In the genomic region with DNA sequence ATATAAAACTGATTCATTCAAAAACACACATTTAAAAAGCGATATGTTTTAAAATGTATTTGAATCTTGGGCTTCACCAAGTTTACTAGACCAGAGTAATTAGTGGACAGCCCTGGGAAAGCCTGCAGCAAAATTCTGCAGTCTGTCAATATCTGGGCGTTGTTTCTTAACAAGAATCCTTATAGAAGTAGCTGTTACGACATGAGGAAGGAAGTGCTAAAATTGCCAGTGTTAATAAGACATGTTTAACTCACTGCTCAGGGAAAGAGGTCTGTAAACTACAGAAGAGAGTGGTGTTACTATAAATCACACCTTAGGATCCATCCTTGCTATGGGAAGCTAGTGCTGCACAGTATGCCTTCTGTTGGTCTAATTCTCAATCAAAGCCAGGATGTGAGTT, we compare ENCODE assay signal across 13 cellular contexts.
DNase-seq lines count a peak whose midpoint lies in the region; ATAC-seq, FAIRE-seq and TF ChIP-seq lines count a peak whose summit lies in the region.
"Had no signal": no experiment of that assay in that cellular context is flagged by ENCODE, and none has a peak within 500 bp of the region (broad histone marks: within the 10 kb centered on the region; RNA-seq: fewer than 3 reads in every experiment).

No MANE protein-coding gene starts in this region.

- H3K4me1 ChIP-seq in ovary (ENCODE audit: insufficient read depth): no peaks in the 10 kb centered on the region

- H3K36me3 ChIP-seq in bronchial epithelial cell (ENCODE audit: control insufficient read depth, insufficient read depth, low read length): no peaks in the 10 kb centered on the region
- no peaks in the 10 kb centered on the region for H3K36me3 ChIP-seq in ovary
- H3K36me3 ChIP-seq: BE2C, SJSA1 had no signal

- H3K9me3 ChIP-seq in ovary: no peaks in the 10 kb centered on the region
- H3K9me3 ChIP-seq: BE2C, SJSA1 had no signal

- no TSS peak for BruUV-seq in Calu3 (replicated peaks; lab: Mats Ljungman, UMichigan)

- CTCF ChIA-PET in Calu3 (lab: Charles Lee): interaction anchor here (0.6 to 1.1 kb wide), 3 partner anchors 20 to 176 kb away, joined by 3 to 6 read pairs (median 4); no protein-coding TSS in a partner anchor

- WGBS in ovary, 3 donors: 73 to 83% (median 81%) methylated on average over 3 of the region's 3 CpGs

- H3K4me3 Mint-ChIP-seq in Calu3 (ENCODE audit: low read depth, unreplicated experiment): peak overlapping the region; percentile 29
- H3K4me3 Mint-ChIP-seq: CD8-positive, alpha-beta memory T cell; GM23338 had no signal

- no peak for TF ChIP-seq CTCF in Calu3 (IDR thresholded peaks at IDR 0.05; ENCODE audit: unreplicated experiment)
- no peak for TF ChIP-seq CTCF in NB4 (IDR thresholded peaks at IDR 0.05; ENCODE audit: low read depth, low read length)
- TF ChIP-seq CTCF in bronchial epithelial cell (IDR thresholded peaks at IDR 0.05; ENCODE audit: insufficient read depth, low read length, severe bottlenecking): no peak
- no peak for TF ChIP-seq CTCF in ovary (IDR thresholded peaks at IDR 0.05)

- DNase-seq in Calu3 (peak; percentile 48), NB4 (ENCODE audit: low read depth) (peak; percentile 11), bronchial epithelial cell (ENCODE audit: low read depth) (peak; percentile 75), mucosa of gallbladder (ENCODE audit: low spot score) (peak; percentile 14), cerebellum (ENCODE audit: low spot score) (no peak), ovary (no peak)
- DNase-seq: BE2C; CD8-positive, alpha-beta memory T cell; NCI-H1092 treated with DMSO at 0.1 percent for 48 hours; NCI-H1694 treated with DMSO at 0.1 percent for 48 hours had no signal

- H3K4me1 Mint-ChIP-seq in Calu3 (ENCODE audit: low read depth, unreplicated experiment): peaks cover 73% of the 10 kb centered on the region
- H3K4me1 Mint-ChIP-seq: CD8-positive, alpha-beta memory T cell; GM23338 had no signal

- H3K27me3 Mint-ChIP-seq in Calu3 (ENCODE audit: unreplicated experiment): no peaks in the 10 kb centered on the region
- H3K27me3 Mint-ChIP-seq: CD8-positive, alpha-beta memory T cell had no signal

- peaks cover 31% of the 10 kb centered on the region for H3K36me3 Mint-ChIP-seq in Calu3 (ENCODE audit: insufficient read depth, unreplicated experiment)
- H3K36me3 Mint-ChIP-seq: CD8-positive, alpha-beta memory T cell had no signal

- TF ChIP-seq EP300 in ovary (IDR thresholded peaks at IDR 0.05): no peak

- no peaks in the 10 kb centered on the region for H3K9me3 Mint-ChIP-seq in Calu3 (ENCODE audit: low read depth, unreplicated experiment)
- H3K9me3 Mint-ChIP-seq: GM23338 had no signal

- peak overlapping the region; percentile 96 for H3K27ac Mint-ChIP-seq in Calu3 (ENCODE audit: unreplicated experiment)
- H3K27ac Mint-ChIP-seq: CD8-positive, alpha-beta memory T cell; GM23338 had no signal

- ATAC-seq in HG03565 (IDR thresholded peaks at IDR 0.05; ENCODE audit: unreplicated experiment): no peak
- ATAC-seq: GM23338 had no signal

- intact Hi-C loops in Calu3 (cut with micrococcal nuclease; ENCODE audit: unreplicated experiment): loop anchor here (1.0 to 10.0 kb wide), 6 partner anchors 19 to 681 kb away; no protein-coding TSS in a partner anchor
- intact Hi-C loops in ovary (cut with DNase I): no loop called here

- no peak overlapping the region for H3K27ac ChIP-seq in ovary
- H3K27ac ChIP-seq: SJSA1 had no signal

- TF ChIP-seq POLR2A in NB4 (IDR thresholded peaks at IDR 0.05; ENCODE audit: extremely low read depth, insufficient read length) (no peak), ovary (IDR thresholded peaks at IDR 0.05) (no peak)

- no peak for FAIRE-seq in bronchial epithelial cell (lab: Jason Lieb, UNC)

- H3K4me3 ChIP-seq in NB4 (ENCODE audit: low read depth, low read length) (no peak overlapping the region), bronchial epithelial cell (ENCODE audit: low read depth, low read length) (no peak overlapping the region), ovary (no peak overlapping the region)
- H3K4me3 ChIP-seq: GM23338, SJSA1 had no signal

- H3K27me3 ChIP-seq in bronchial epithelial cell (ENCODE audit: control insufficient read depth, insufficient read depth, low read length) (no peaks in the 10 kb centered on the region), ovary (no peaks in the 10 kb centered on the region)
- H3K27me3 ChIP-seq: BE2C, SJSA1 had no signal

Comparison
In these comparisons a context has a peak if more than half of its experiments do, and no peak if none do; other contexts are left out.
1. DNase-seq: peak in Calu3 (single experiment), NB4 (single experiment), bronchial epithelial cell (single experiment) and mucosa of gallbladder (single experiment); none in cerebellum (single experiment) and ovary (0 of 5).